ENCODE assay signal across 8 cellular contexts in genomic region chr15:90924375-90924774, GRCh38. TPM values are rescaled to one million over a fixed set of nuclear protein-coding genes. Genes with fewer than 3 reads are reported as not detected.
DNase-seq lines count a peak whose midpoint lies in the region; ATAC-seq and TF ChIP-seq lines count a peak whose summit lies in the region.
"Had no signal": no experiment of that assay in that cellular context is flagged by ENCODE, and none has a peak within 500 bp of the region (broad histone marks: within the 10 kb centered on the region; RNA-seq: fewer than 3 reads in every experiment).

No MANE protein-coding gene starts in this region.

- no peaks in the 10 kb centered on the region for H3K27me3 Mint-ChIP-seq in activated naive CD8-positive, alpha-beta T cell treated with anti-CD3 and anti-CD28 coated beads for 36 hours

- TF ChIP-seq POLR2A in esophagus squamous epithelium (IDR thresholded peaks at IDR 0.05) = no peak

- no peak for TF ChIP-seq CTCF in esophagus squamous epithelium (IDR thresholded peaks at IDR 0.05)

- peaks cover 9% of the 10 kb centered on the region for H3K36me3 Mint-ChIP-seq in activated naive CD8-positive, alpha-beta T cell treated with anti-CD3 and anti-CD28 coated beads for 36 hours

- no peaks in the 10 kb centered on the region for H3K27me3 ChIP-seq in esophagus squamous epithelium
- H3K27me3 ChIP-seq: right atrium auricular region had no signal

- no peak overlapping the region for H3K4me3 Mint-ChIP-seq in activated naive CD8-positive, alpha-beta T cell treated with anti-CD3 and anti-CD28 coated beads for 36 hours

- H3K9me3 ChIP-seq in esophagus squamous epithelium = no peaks in the 10 kb centered on the region
- H3K9me3 ChIP-seq: right atrium auricular region had no signal

- H3K4me3 ChIP-seq in esophagus squamous epithelium = no peak overlapping the region
- H3K4me3 ChIP-seq: right atrium auricular region had no signal

- peaks cover 10 to 24% (median 12%) of the 10 kb centered on the region in 3 donors for H3K36me3 ChIP-seq in esophagus squamous epithelium

- ATAC-seq in HG02870 (IDR thresholded peaks at IDR 0.05; ENCODE audit: unreplicated experiment) = peak; percentile 78

- H3K9me3 Mint-ChIP-seq in activated naive CD8-positive, alpha-beta T cell treated with anti-CD3 and anti-CD28 coated beads for 36 hours = no peaks in the 10 kb centered on the region

- DNase-seq in NCI-H82 (lab: John Stamatoyannopoulos, UW) (peak; percentile 61), NCI-H82 treated with DMSO at 0.1 percent for 48 hours (lab: John Stamatoyannopoulos, UW; ENCODE audit: unreplicated experiment) (no peak), posterior cingulate gyrus (no peak), esophagus squamous epithelium (lab: John Stamatoyannopoulos, UW) (no peak)
- no peak for DNase-seq in activated naive CD8-positive, alpha-beta T cell treated with anti-CD3 and anti-CD28 coated beads for 36 hours
- DNase-seq: stimulated activated naive CD4-positive, alpha-beta T cell had no signal

- peak overlapping the region; percentile 26 for H3K27ac Mint-ChIP-seq in activated naive CD8-positive, alpha-beta T cell treated with anti-CD3 and anti-CD28 coated beads for 36 hours

- intact Hi-C loops in posterior cingulate gyrus (cut with DNase I) (no loop called here), esophagus squamous epithelium (cut with DNase I) (no loop called here)

- H3K4me1 ChIP-seq in esophagus squamous epithelium = peaks cover 0 to 5% (median 0%) of the 10 kb centered on the region in 3 donors

- peaks cover 15% of the 10 kb centered on the region for H3K4me1 Mint-ChIP-seq in activated naive CD8-positive, alpha-beta T cell treated with anti-CD3 and anti-CD28 coated beads for 36 hours

- 60 to 83% methylated on average over 3 to 4 of the region's 5 CpGs for WGBS in esophagus squamous epithelium, 2 donors

- no peak overlapping the region for H3K27ac ChIP-seq in esophagus squamous epithelium
- H3K27ac ChIP-seq: right atrium auricular region had no signal

RNA-seq across cellular contexts. Expression of gene HDDC3, which starts 8.0 kb away (rescaled TPM):
- total RNA-seq in activated naive CD8-positive, alpha-beta T cell treated with anti-CD3 and anti-CD28 coated beads for 36 hours = 10 to 100 TPM; 38.4 to 44.3 TPM
- total RNA-seq in esophagus squamous epithelium = 10 to 100 TPM in 3 of 4 donors, 1 to 10 TPM in 1; 5.8 to 13.7 (median 11.7) TPM

RNA-seq across cellular contexts. Expression of gene UNC45A, which starts 10.7 kb away (rescaled TPM):
- 10 to 100 TPM; 62.7 to 65.5 TPM for total RNA-seq in activated naive CD8-positive, alpha-beta T cell treated with anti-CD3 and anti-CD28 coated beads for 36 hours
- 10 to 100 TPM; 38.7 to 76.0 (median 64.2) TPM for total RNA-seq in esophagus squamous epithelium

RNA-seq across cellular contexts. Expression of gene MAN2A2, which starts 21.3 kb away (rescaled TPM):
- total RNA-seq in activated naive CD8-positive, alpha-beta T cell treated with anti-CD3 and anti-CD28 coated beads for 36 hours = 10 to 100 TPM; 69.1 to 74.1 TPM
- 10 to 100 TPM in 3 of 4 donors, 1 to 10 TPM in 1; 9.9 to 25.2 (median 12.1) TPM for total RNA-seq in esophagus squamous epithelium

RNA-seq across cellular contexts. Expression of gene RCCD1, which starts 30.3 kb away (rescaled TPM):
- total RNA-seq in activated naive CD8-positive, alpha-beta T cell treated with anti-CD3 and anti-CD28 coated beads for 36 hours = 10 to 100 TPM; 23.3 to 23.6 TPM
- total RNA-seq in esophagus squamous epithelium = 10 to 100 TPM in 1 of 4 donors, 1 to 10 TPM in 3; 8.7 to 12.6 (median 9.8) TPM

RNA-seq across cellular contexts. Expression of gene FES, which starts 40.1 kb away (rescaled TPM):
- total RNA-seq in activated naive CD8-positive, alpha-beta T cell treated with anti-CD3 and anti-CD28 coated beads for 36 hours = 1 to 10 TPM; 2.1 to 2.5 TPM
- 10 to 100 TPM in 2 of 4 donors, 1 to 10 TPM in 2; 1.8 to 13.4 (median 9.7) TPM for total RNA-seq in esophagus squamous epithelium
